11 cellular contexts compared by ENCODE assay signal in the genomic region with DNA sequence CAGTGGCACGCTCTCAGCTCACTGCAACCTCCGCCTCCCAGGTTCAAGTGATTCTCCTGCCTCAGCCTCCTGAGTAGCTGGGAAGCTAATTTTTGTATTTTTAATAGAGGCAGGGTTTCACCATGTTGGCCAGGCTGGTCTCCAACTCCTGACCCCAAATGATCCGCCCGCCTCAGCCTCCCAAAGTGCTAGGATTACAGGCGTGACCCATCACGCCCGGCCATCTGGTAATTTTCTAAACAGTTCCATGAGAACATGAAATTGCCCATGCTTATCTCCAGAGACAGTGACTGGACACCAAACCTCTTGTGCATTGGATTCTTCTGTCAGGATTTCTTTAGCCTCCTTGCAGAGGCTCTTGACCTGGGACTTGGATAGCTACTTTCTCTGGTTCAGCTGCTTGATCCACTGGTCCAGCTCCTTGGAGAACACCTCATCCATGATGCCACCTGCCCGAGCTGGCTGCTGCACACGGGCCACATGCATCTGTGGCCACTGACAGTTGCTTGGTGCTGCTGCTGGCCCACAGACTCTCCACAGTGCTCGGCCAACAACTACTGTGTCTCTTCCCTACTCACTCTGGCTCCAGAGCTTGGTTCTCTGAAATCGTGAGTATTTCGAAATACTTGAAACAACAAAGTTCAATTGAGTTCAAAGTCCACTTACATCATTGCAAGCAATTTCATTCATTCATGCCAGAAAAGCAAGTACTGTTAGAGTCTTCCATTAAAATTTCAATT. TPM values are rescaled to one million over a fixed set of nuclear protein-coding genes. Genes with fewer than 3 reads are reported as not detected.
DNase-seq lines count a peak whose midpoint lies in the region; ATAC-seq, FAIRE-seq and TF ChIP-seq lines count a peak whose summit lies in the region.
"Had no signal": no experiment of that assay in that cellular context is flagged by ENCODE, and none has a peak within 500 bp of the region (broad histone marks: within the 10 kb centered on the region; RNA-seq: fewer than 3 reads in every experiment).

No MANE protein-coding gene starts in this region.

- in situ Hi-C loops in K562 (cut with MboI): no loop called here

- FAIRE-seq in K562 (lab: Jason Lieb, UNC): peak; percentile 65
- FAIRE-seq: A204.1 had no signal

- H3K36me3 ChIP-seq in K562 (ENCODE audit: control insufficient read depth, insufficient read depth, low read length): no peaks in the 10 kb centered on the region
- H3K36me3 ChIP-seq in upper lobe of left lung: no peaks in the 10 kb centered on the region

- CTCF ChIA-PET in K562 (lab: Yijun Ruan, JAX; ENCODE audit: low intra/inter-chr PET ratio): interaction anchor here (1.1 kb wide), 1 partner anchor 91 kb away, joined by 3 read pairs; no protein-coding TSS in a partner anchor

- H3K27ac ChIP-seq in K562 (ENCODE audit: extremely low read depth, low read depth, low read length) (no peak overlapping the region), upper lobe of left lung (peak overlapping the region in 1 of 4 donors; percentile 45)

- ATAC-seq in K562: peak; percentile 91
- ATAC-seq in upper lobe of left lung (ENCODE audit: low FRiP score in 2 of 2): peak; percentile 65 to 87
- ATAC-seq in HG02970 (IDR thresholded peaks at IDR 0.05; ENCODE audit: low FRiP score, unreplicated experiment): no peak

- TF ChIP-seq POLR2A in K562 (conservative IDR thresholded peaks at IDR 0.05) (no peak), upper lobe of left lung (IDR thresholded peaks at IDR 0.05) (no peak)

- no peaks in the 10 kb centered on the region for H3K9me3 ChIP-seq in K562 (replicated peaks; ENCODE audit: control insufficient read depth, insufficient read depth, low read depth, low read length)
- H3K9me3 ChIP-seq in upper lobe of left lung: no peaks in the 10 kb centered on the region

- no peaks in the 10 kb centered on the region for H4K20me1 ChIP-seq in K562 (replicated peaks; ENCODE audit: control insufficient read depth, insufficient read depth, low read length)

- H3K9ac ChIP-seq in K562 (ENCODE audit: insufficient read depth in 1 of 2, low read depth in 2 of 2, low read length in 2 of 2): peak overlapping the region in 1 of 2 experiments; percentile 66; a peak in 2 of 4 replicates

- BruUV-seq in K562 (replicated peaks; lab: Mats Ljungman, UMichigan): no TSS peak

- H3K9me1 ChIP-seq in K562 (ENCODE audit: control insufficient read depth, insufficient read depth, low read length): no peaks in the 10 kb centered on the region

- 12% methylated on average over 12 of the region's 12 CpGs for WGBS in K562 (ENCODE audit: insufficient coverage, low coverage, missing lambda C conversion rate)
- 61 to 67% methylated on average over 10 to 12 of the region's 12 CpGs for WGBS in upper lobe of left lung, 2 donors

- no peaks in the 10 kb centered on the region for H3K27me3 ChIP-seq in K562 (ENCODE audit: control insufficient read depth in 2 of 2, insufficient read depth in 2 of 2, low read length in 2 of 2)
- H3K27me3 ChIP-seq in upper lobe of left lung: no peaks in the 10 kb centered on the region

- TF ChIP-seq CTCF in K562 (IDR thresholded peaks at IDR 0.05 in 2 of 3, conservative IDR thresholded peaks at IDR 0.05 in 1 of 3; ENCODE audit: insufficient read depth in 2 of 3, low read depth in 1 of 3, low read length in 3 of 3) (no peak), upper lobe of left lung (IDR thresholded peaks at IDR 0.05) (no peak)

- peaks cover 9 to 18% of the 10 kb centered on the region in 2 experiments; a peak in 4 of 5 replicates for H3K4me1 ChIP-seq in K562 (replicated peaks in 1 of 2; ENCODE audit: control insufficient read depth in 2 of 2, insufficient read depth in 2 of 2, low read length in 2 of 2)
- peaks cover 6 to 16% (median 13%) of the 10 kb centered on the region in 4 donors for H3K4me1 ChIP-seq in upper lobe of left lung

- peak overlapping the region; percentile 32; the same call in 1 of the 2 replicates for H3K4me2 ChIP-seq in K562 (ENCODE audit: insufficient read depth, low read length)

- no peak for TF ChIP-seq RAD21 in K562 (CRISPR knock-in tag; conservative IDR thresholded peaks at IDR 0.05 in 1 of 2, IDR thresholded peaks at IDR 0.05 in 1 of 2)

- no peak overlapping the region for H2AFZ ChIP-seq in K562 (ENCODE audit: low read depth, low read length)

- no peaks in the 10 kb centered on the region for H3K79me2 ChIP-seq in K562 (ENCODE audit: control insufficient read depth, insufficient read depth, low read length)

- POLR2A ChIA-PET in K562 (lab: Yijun Ruan, JAX): interaction anchor here (0.7 to 1.7 kb wide), 10 partner anchors 10 to 166 kb away, joined by 3 to 14 read pairs (median 4); partner anchors contain the start of gene CITED4

- intact Hi-C loops in K562 (cut with micrococcal nuclease): no loop called here

- DNase-seq in NCI-H2171 treated with DMSO at 0.1 percent for 48 hours (lab: John Stamatoyannopoulos, UW) (peak; percentile 31), NCI-H2171 (lab: John Stamatoyannopoulos, UW) (no peak), K562 (ENCODE audit: extremely low read depth in 1 of 4, low spot score in 3 of 4) (peak; percentile 37 to 83 (median 58)), kidney tubule cell (ENCODE audit: low spot score) (peak; percentile 25), upper lobe of left lung (peak in 1 of 2 donors; percentile 33), NCI-H1092 treated with DMSO at 0.1 percent for 48 hours (lab: John Stamatoyannopoulos, UW) (no peak), ecto neural progenitor cell (ENCODE audit: low spot score) (no peak)
- DNase-seq: activated CD4-positive, CD25-positive, alpha-beta regulatory T cell; GOT3 had no signal

- no peak overlapping the region for H3K4me3 ChIP-seq in K562
- no peak overlapping the region for H3K4me3 ChIP-seq in upper lobe of left lung

- TF ChIP-seq EP300 in K562 (IDR thresholded peaks at IDR 0.05; ENCODE audit: low read length): peak; percentile 89
- TF ChIP-seq EP300 in upper lobe of left lung (IDR thresholded peaks at IDR 0.05): no peak

TF ChIP-seq in K562, 482 proteins besides CTCF, POLR2A, EP300 and RAD21 (continues in another document):
- TF ChIP-seq ZNF766 (CRISPR knock-in tag; conservative IDR thresholded peaks at IDR 0.05) (no peak), TRIM24 (IDR thresholded peaks at IDR 0.05) (peak; percentile 80 to 89; a peak in 3 of 4 replicates), PKNOX1 (IDR thresholded peaks at IDR 0.05) (peak; percentile 58)

RNA-seq across cellular contexts. Expression of gene CTPS1, which starts 40.0 kb away (rescaled TPM):
- total RNA-seq in K562 (2011; cell fraction: chromatin; rRNA removed; ENCODE audit: low replicate concordance): 238 and 252 TPM in 2 replicates
- 123 and 132 TPM in 2 replicates for total RNA-seq in K562 (2011; cell fraction: nucleolus; rRNA removed)
- total RNA-seq in K562 (2011; cell fraction: nucleoplasm; rRNA removed): 153 and 182 TPM in 2 replicates
- total RNA-seq in K562 (2014; rRNA removed): 87.7 and 103 TPM in 2 replicates
- 93.9 and 99.0 TPM in 2 replicates for total RNA-seq in K562 (2014; rRNA removed; fragmentation: Illumina TruSeq; extraction: Trizol)
- 101 and 103 TPM in 2 replicates for total RNA-seq in K562 (2015; rRNA removed; fragmentation: Illumina TruSeq; extraction: Trizol)
- 106 and 113 TPM in 2 replicates for total RNA-seq in K562 (2021)
- 44.0 and 44.4 TPM in 2 replicates for polyA plus RNA-seq in K562 (2011; rRNA removed)
- polyA plus RNA-seq in K562 (2011; cell fraction: cytosol; rRNA removed): 23.4 and 35.2 TPM in 2 replicates
- polyA plus RNA-seq in K562 (2011; cell fraction: nucleus; rRNA removed): 165 and 227 TPM in 2 replicates
- polyA plus RNA-seq in K562 (2012): 58.1 and 83.7 TPM in 2 replicates
- 152 and 164 TPM in 2 replicates for polyA plus RNA-seq in K562 (2014; fragmentation: Illumina TruSeq; extraction: Trizol)
- polyA plus RNA-seq in K562 (2014; fragmentation: Nextera tagmentation; extraction: Ambion mirVana): 10 to 100 TPM; 71.5 to 72.2 TPM
- polyA plus RNA-seq in K562 (2014; rRNA removed): 70.6 and 88.0 TPM in 2 replicates
- polyA minus RNA-seq in K562 (2011; rRNA and poly(A)+ RNA removed): 90.7 and 96.2 TPM in 2 replicates
- 36.2 and 42.9 TPM in 2 replicates for polyA minus RNA-seq in K562 (2011; cell fraction: cytosol; rRNA and poly(A)+ RNA removed)
- 78.6 and 121 TPM in 2 replicates for polyA minus RNA-seq in K562 (2011; cell fraction: nucleus; rRNA and poly(A)+ RNA removed)
- total RNA-seq in upper lobe of left lung: 10 to 100 TPM; 12.7 to 32.5 (median 25.0) TPM

Comparison
In these comparisons a context has a peak if more than half of its experiments do, and no peak if none do; other contexts are left out.
1. DNase-seq: peak in NCI-H2171 treated with DMSO at 0.1 percent for 48 hours (single experiment), K562 (4 of 4) and kidney tubule cell (single experiment); none in NCI-H2171 (single experiment), NCI-H1092 treated with DMSO at 0.1 percent for 48 hours (single experiment) and ecto neural progenitor cell (single experiment).